Comparison of ENCODE assay signal across 8 cellular contexts in the genomic region with DNA sequence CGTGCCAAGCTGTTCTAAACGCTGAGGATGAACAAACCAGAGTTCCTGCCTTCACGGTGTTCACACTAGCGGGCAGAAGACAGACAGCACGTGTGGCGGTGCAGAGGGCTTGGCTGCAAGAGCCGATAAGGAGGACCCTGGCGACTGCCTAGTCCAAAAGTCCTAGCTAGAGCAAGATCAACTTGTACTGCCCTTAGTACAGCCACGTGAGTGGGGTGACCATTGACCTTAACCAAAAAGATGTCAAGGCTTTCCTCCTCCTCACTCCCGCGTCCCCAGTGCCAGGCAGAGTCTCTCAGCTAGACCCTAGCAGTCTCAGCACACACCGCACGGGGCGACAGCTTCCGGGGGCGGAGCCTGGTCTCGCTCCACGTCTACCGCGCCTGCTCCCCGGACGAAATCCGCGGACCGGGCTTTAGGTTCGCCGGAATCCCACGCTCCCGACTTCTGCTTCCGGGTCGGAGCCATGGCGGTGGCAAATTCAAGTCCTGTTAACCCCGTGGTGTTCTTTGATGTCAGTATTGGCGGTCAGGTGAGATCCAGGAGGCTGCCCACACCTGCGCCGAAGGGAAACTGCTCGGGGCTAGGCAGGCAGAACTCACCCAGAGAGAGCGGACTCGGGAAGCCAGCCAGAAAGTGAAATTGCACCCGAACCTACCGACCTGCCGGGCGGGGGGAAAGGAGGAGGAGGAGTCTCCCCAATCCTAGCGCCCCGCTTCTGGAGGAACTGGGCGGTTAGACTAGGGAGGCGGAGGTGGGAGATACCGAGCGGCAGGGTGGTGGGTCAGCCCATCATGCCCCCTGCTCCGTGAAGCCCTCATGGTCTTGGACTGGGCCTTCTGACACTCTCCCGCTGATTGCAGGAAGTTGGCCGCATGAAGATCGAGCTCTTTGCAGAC. TPM values are rescaled to one million over a fixed set of nuclear protein-coding genes. Genes with fewer than 3 reads are reported as not detected.
A peak's percentile ranks its signal among the peaks of the same experiment; 100 is the strongest.
DNase-seq lines count a peak whose midpoint lies in the region; ATAC-seq and TF ChIP-seq lines count a peak whose summit lies in the region.

A gene (plus strand): TSS at position 443 of the 899 bp plus-strand sequence. CDS start 24 bp downstream, at position 467.

- TF ChIP-seq CTCF in BE2C (IDR thresholded peaks at IDR 0.05; ENCODE audit: low read depth, low read length) (no peak), choroid plexus epithelial cell (conservative IDR thresholded peaks at IDR 0.05; ENCODE audit: low read depth, low read length) (peak; percentile 29), kidney epithelial cell (IDR thresholded peaks at IDR 0.05; ENCODE audit: insufficient read depth, low read length, poor library complexity, severe bottlenecking) (peak; percentile 3)

- no peaks in the 10 kb centered on the region for H3K27me3 Mint-ChIP-seq in activated CD4-positive, alpha-beta T cell treated with anti-CD3 and anti-CD28 coated beads for 36 hours

- H3K36me3 ChIP-seq in BE2C, result peaks cover 6% of the 10 kb centered on the region; the same call in 1 of the 2 replicates
- no peaks in the 10 kb centered on the region for H3K36me3 ChIP-seq in kidney epithelial cell (ENCODE audit: control insufficient read depth, insufficient read depth, low read length)

- H3K4me1 Mint-ChIP-seq in activated CD4-positive, alpha-beta T cell treated with anti-CD3 and anti-CD28 coated beads for 36 hours, result peaks cover 39% of the 10 kb centered on the region

- H3K9me3 ChIP-seq in BE2C, result no peaks in the 10 kb centered on the region

- CTCF ChIA-PET in activated CD4-positive, alpha-beta T cell treated with anti-CD3 and anti-CD28 coated beads for 36 hours (lab: Charles Lee), result interaction anchor here (0.6 to 1.9 kb wide), 7 partner anchors 8 to 1554 kb away, joined by 3 to 8 read pairs (median 4); a partner anchor contains a TSS

- no peaks in the 10 kb centered on the region for H3K9me3 Mint-ChIP-seq in activated CD4-positive, alpha-beta T cell treated with anti-CD3 and anti-CD28 coated beads for 36 hours (ENCODE audit: low read depth)

- POLR2A ChIA-PET in activated CD4-positive, alpha-beta T cell treated with anti-CD3 and anti-CD28 coated beads for 36 hours (lab: Charles Lee), result interaction anchor here (0.6 to 1.9 kb wide), 4 partner anchors 9 to 24 kb away, joined by 3 to 21 read pairs (median 3); a partner anchor contains a TSS

- peaks cover 24% of the 10 kb centered on the region for H3K36me3 Mint-ChIP-seq in activated CD4-positive, alpha-beta T cell treated with anti-CD3 and anti-CD28 coated beads for 36 hours (ENCODE audit: low read depth)

- no peaks in the 10 kb centered on the region for H3K4me1 ChIP-seq in BE2C

- peak within 1 kb of the TSS; percentile 97 for H3K27ac Mint-ChIP-seq in activated CD4-positive, alpha-beta T cell treated with anti-CD3 and anti-CD28 coated beads for 36 hours

- peak; percentile 89 for DNase-seq in BE2C
- peak; percentile 84 to 92 for DNase-seq in NCI-H524 (lab: John Stamatoyannopoulos, UW)
- peak; percentile 98 for DNase-seq in activated CD4-positive, alpha-beta T cell treated with anti-CD3 and anti-CD28 coated beads for 36 hours
- peak; percentile 93 for DNase-seq in choroid plexus epithelial cell (ENCODE audit: low read depth)
- DNase-seq in kidney epithelial cell (ENCODE audit: low read depth), result peak; percentile 74
- peak; percentile 93 to 95 for DNase-seq in stimulated activated CD4-positive, alpha-beta T cell treated with anti-CD3 and anti-CD28 coated beads, Interleukin-15, amount 100 ng/mL, for 48 hours (ENCODE audit: low read depth in 2 of 2)

- ATAC-seq in HG03439 (IDR thresholded peaks at IDR 0.05; ENCODE audit: unreplicated experiment), result peak; percentile 93
- peak; percentile 97 for ATAC-seq in activated CD4-positive, alpha-beta T cell treated with anti-CD3 and anti-CD28 coated beads for 36 hours

- peak within 1 kb of the TSS; percentile 97 for H3K4me3 Mint-ChIP-seq in activated CD4-positive, alpha-beta T cell treated with anti-CD3 and anti-CD28 coated beads for 36 hours

- H3K4me3 ChIP-seq in BE2C (ENCODE audit: low read depth, low read length), result peak within 1 kb of the TSS; percentile 87
- peak within 1 kb of the TSS; percentile 87 for H3K4me3 ChIP-seq in choroid plexus epithelial cell (ENCODE audit: low read depth, low read length)
- H3K4me3 ChIP-seq in kidney epithelial cell (ENCODE audit: low read depth, low read length), result peak within 1 kb of the TSS; percentile 90

- intact Hi-C loops in activated CD4-positive, alpha-beta T cell treated with anti-CD3 and anti-CD28 coated beads for 36 hours (cut with DNase I, micrococcal nuclease), result loop anchor here (1.0 kb wide), 10 partner anchors 24 to 514 kb away; a partner anchor contains a TSS

- H3K27me3 ChIP-seq in BE2C, result no peaks in the 10 kb centered on the region
- no peaks in the 10 kb centered on the region for H3K27me3 ChIP-seq in kidney epithelial cell (ENCODE audit: control insufficient read depth, insufficient read depth, low read length)

- peak; percentile 88 for TF ChIP-seq POLR2A in GM19193 (IDR thresholded peaks at IDR 0.05; ENCODE audit: extremely low read depth, insufficient read depth, insufficient read length)

RNA-seq across cellular contexts. Expression of the gene that starts here (rescaled TPM):
- 42.6 TPM for polyA plus RNA-seq in BE2C (2012; ENCODE audit: insufficient read depth, insufficient read length, low read depth)
- total RNA-seq in activated CD4-positive, alpha-beta T cell treated with anti-CD3 and anti-CD28 coated beads for 36 hours, result 100 to 1,000 TPM; 111 to 114 TPM
- total RNA-seq in kidney epithelial cell, result 33.1 and 43.7 TPM in 2 replicates

Comparison
In these comparisons a context has a peak if more than half of its experiments do, and no peak if none do; other contexts are left out.
1. Peak in every context shown above with its lines: DNase-seq, ATAC-seq and H3K4me3 ChIP-seq.